In genomic region chr2:139669675-139670074, GRCh38 we compare ENCODE assay signal across 8 cellular contexts.
"Had no signal": no experiment of that assay in that cellular context is flagged by ENCODE, and none has a peak within 500 bp of the region (broad histone marks: within the 10 kb centered on the region; RNA-seq: fewer than 3 reads in every experiment).

No MANE protein-coding gene starts in this region.

- ATAC-seq: GM12878 had no signal

- DNase-seq: GDM1, GF-D8 had no signal

- H3K4me3 ChIP-seq: GM12878 had no signal

- FAIRE-seq: G401.6, GM12878, GM12891, GM12892, GM18507, GM19239 had no signal
